In the genomic region with DNA sequence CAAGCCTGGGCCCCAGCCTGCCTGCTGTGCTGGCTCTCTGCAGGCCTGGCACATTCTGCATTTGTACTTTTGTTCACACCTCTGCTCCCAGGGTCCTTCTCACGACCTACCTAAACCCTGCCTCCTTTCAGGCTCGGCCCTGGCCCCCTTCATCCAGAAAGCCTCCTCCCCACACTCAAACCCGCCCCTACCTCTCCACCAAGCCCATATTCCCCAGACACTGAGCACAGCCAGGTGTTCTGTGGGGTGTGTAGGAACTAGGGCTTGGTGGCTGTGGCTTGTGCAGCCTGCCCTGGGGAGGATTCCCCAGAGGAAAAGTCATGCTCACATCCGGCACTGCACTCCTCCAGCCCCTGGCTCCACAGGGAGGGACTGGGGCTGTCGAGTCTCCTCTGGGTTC, we compare ENCODE assay signal across 22 cellular contexts. TPM values are rescaled to one million over a fixed set of nuclear protein-coding genes. Genes with fewer than 3 reads are reported as not detected.
DNase-seq lines count a peak whose midpoint lies in the region; ATAC-seq, FAIRE-seq and TF ChIP-seq lines count a peak whose summit lies in the region.
"Had no signal": no experiment of that assay in that cellular context is flagged by ENCODE, and none has a peak within 500 bp of the region (broad histone marks: within the 10 kb centered on the region; RNA-seq: fewer than 3 reads in every experiment).

No MANE protein-coding gene starts in this region.

- H3K27me3 ChIP-seq in Karpas-422 (ENCODE audit: low read length) (no peaks in the 10 kb centered on the region), K562 (ENCODE audit: control insufficient read depth in 2 of 2, insufficient read depth in 2 of 2, low read length in 2 of 2) (no peaks in the 10 kb centered on the region)
- H3K27me3 ChIP-seq: right atrium auricular region had no signal

- H3K4me1 Mint-ChIP-seq in stimulated activated memory B cell treated with anti-CD40 and anti-IgM and Interleukin-4, amounts not matched to agents 10 μg/mL and 1 μg/mL and 100 μg/mL, for 72 hours, result peaks cover 23% of the 10 kb centered on the region

- no peaks in the 10 kb centered on the region for H3K9me2 ChIP-seq in Karpas-422 (replicated peaks; ENCODE audit: insufficient read depth, low read length)

- no peak overlapping the region for H3K4me3 Mint-ChIP-seq in stimulated activated memory B cell treated with anti-CD40 and anti-IgM and Interleukin-4, amounts not matched to agents 10 μg/mL and 1 μg/mL and 100 μg/mL, for 72 hours
- H3K4me3 Mint-ChIP-seq: activated naive CD8-positive, alpha-beta T cell; activated T-cell treated with anti-CD3 and anti-CD28 coated beads, Interleukin-2, amount 50 U/mL, for 4 hours; brain had no signal

- intact Hi-C loops in K562 (cut with micrococcal nuclease), result loop anchor here (5.0 kb wide), 1 partner anchor 117 kb away; no protein-coding TSS in a partner anchor

- H3K36me3 ChIP-seq in Karpas-422 (ENCODE audit: insufficient read depth, low read length) (no peaks in the 10 kb centered on the region), K562 (ENCODE audit: control insufficient read depth, insufficient read depth, low read length) (no peaks in the 10 kb centered on the region)
- H3K36me3 ChIP-seq: neutrophil, right atrium auricular region, thoracic aorta had no signal

- no TSS peak for BruUV-seq in K562 (replicated peaks; lab: Mats Ljungman, UMichigan)

- CTCF ChIA-PET in K562 (lab: Yijun Ruan, JAX; ENCODE audit: low intra/inter-chr PET ratio), result no interaction called here

- H3K27me3 Mint-ChIP-seq in stimulated activated memory B cell treated with anti-CD40 and anti-IgM and Interleukin-4, amounts not matched to agents 10 μg/mL and 1 μg/mL and 100 μg/mL, for 72 hours, result no peaks in the 10 kb centered on the region
- H3K27me3 Mint-ChIP-seq: activated naive CD8-positive, alpha-beta T cell had no signal

- H3K4me2 ChIP-seq in Karpas-422 (ENCODE audit: low read depth, low read length, poor library complexity, severe bottlenecking) (peak overlapping the region; percentile 51), K562 (ENCODE audit: insufficient read depth, low read length) (no peak overlapping the region)

- 32% methylated on average over 5 of the region's 5 CpGs for WGBS in K562 (ENCODE audit: insufficient coverage, low coverage, missing lambda C conversion rate)

- H4K20me1 ChIP-seq in Karpas-422 (ENCODE audit: insufficient read depth, low read depth, low read length) (no peaks in the 10 kb centered on the region), K562 (replicated peaks; ENCODE audit: control insufficient read depth, insufficient read depth, low read length) (peaks cover 4% of the 10 kb centered on the region; the same call in 1 of the 2 replicates)

- ATAC-seq in K562 (peak; percentile 49), GM21576 (IDR thresholded peaks at IDR 0.05; ENCODE audit: unreplicated experiment) (no peak), HG03039 (IDR thresholded peaks at IDR 0.05; ENCODE audit: unreplicated experiment) (no peak)
- no peak for ATAC-seq in stimulated activated memory B cell treated with anti-CD40 and anti-IgM and Interleukin-4, amounts not matched to agents 10 μg/mL and 1 μg/mL and 100 μg/mL, for 72 hours
- ATAC-seq: activated T-cell treated with anti-CD3 and anti-CD28 coated beads, Interleukin-2, amount 50 U/mL, for 4 hours had no signal

- no peaks in the 10 kb centered on the region for H3K9me1 ChIP-seq in K562 (ENCODE audit: control insufficient read depth, insufficient read depth, low read length)

- H3K4me1 ChIP-seq in Karpas-422 (ENCODE audit: low read length), result peaks cover 54% of the 10 kb centered on the region
- peaks cover 4 to 12% of the 10 kb centered on the region in 2 experiments for H3K4me1 ChIP-seq in K562 (replicated peaks in 1 of 2; ENCODE audit: control insufficient read depth in 2 of 2, insufficient read depth in 2 of 2, low read length in 2 of 2)
- H3K4me1 ChIP-seq: right atrium auricular region had no signal

- FAIRE-seq in K562 (lab: Jason Lieb, UNC), result no peak
- FAIRE-seq: H54 had no signal

- H3K27ac ChIP-seq in Karpas-422 (ENCODE audit: low read length), result peak overlapping the region; percentile 78
- no peak overlapping the region for H3K27ac ChIP-seq in K562 (ENCODE audit: extremely low read depth, low read depth, low read length)
- H3K27ac ChIP-seq: coronary artery, neutrophil, right atrium auricular region, thoracic aorta had no signal

- DNase-seq in NCI-H1436 (lab: John Stamatoyannopoulos, UW) (peak; percentile 67), NCI-H1436 treated with DMSO at 0.1 percent for 48 hours (lab: John Stamatoyannopoulos, UW) (no peak), Karpas-422 (peak; percentile 89), K562 (ENCODE audit: extremely low read depth in 1 of 4, low spot score in 3 of 4) (no peak), cerebellar nuclear complex (lab: John Stamatoyannopoulos, UW) (no peak)
- DNase-seq: 8988T; activated CD4-positive, alpha-beta T cell treated with anti-CD3 and anti-CD28 coated beads, Interleukin-2, amount 50 U/mL, for 48 hours; activated T-cell treated with anti-CD3 and anti-CD28 coated beads, Interleukin-2, amount 50 U/mL, for 4 hours; foreskin fibroblast; NCI-H446 had no signal

- TF ChIP-seq POLR2A in K562 (conservative IDR thresholded peaks at IDR 0.05), result no peak

- in situ Hi-C loops in K562 (cut with MboI), result no loop called here

- H2AFZ ChIP-seq in Karpas-422 (ENCODE audit: low read length) (peak overlapping the region; percentile 4; the same call in 1 of the 2 replicates), K562 (ENCODE audit: low read depth, low read length) (no peak overlapping the region)

- no peak for TF ChIP-seq CTCF in K562 (IDR thresholded peaks at IDR 0.05 in 2 of 3, conservative IDR thresholded peaks at IDR 0.05 in 1 of 3; ENCODE audit: insufficient read depth in 2 of 3, low read depth in 1 of 3, low read length in 3 of 3)

- H3K9me3 Mint-ChIP-seq in stimulated activated memory B cell treated with anti-CD40 and anti-IgM and Interleukin-4, amounts not matched to agents 10 μg/mL and 1 μg/mL and 100 μg/mL, for 72 hours, result no peaks in the 10 kb centered on the region
- H3K9me3 Mint-ChIP-seq: activated T-cell treated with anti-CD3 and anti-CD28 coated beads, Interleukin-2, amount 50 U/mL, for 4 hours; brain had no signal

- TF ChIP-seq RAD21 in K562 (CRISPR knock-in tag; conservative IDR thresholded peaks at IDR 0.05 in 1 of 2, IDR thresholded peaks at IDR 0.05 in 1 of 2), result no peak

- H3K9ac ChIP-seq in Karpas-422 (ENCODE audit: low read length) (peak overlapping the region; percentile 50), K562 (ENCODE audit: insufficient read depth in 1 of 2, low read depth in 2 of 2, low read length in 2 of 2) (peak overlapping the region in 1 of 2 experiments; percentile 0; a peak in 2 of 4 replicates)

- H3K4me3 ChIP-seq in Karpas-422 (ENCODE audit: low read length) (0 out of 2 replicates have a peak overlapping the region, but pooled peaks have one; percentile 12), K562 (no peak overlapping the region)
- H3K4me3 ChIP-seq: coronary artery, right atrium auricular region, thoracic aorta had no signal

- peak overlapping the region; percentile 50 for H3K27ac Mint-ChIP-seq in stimulated activated memory B cell treated with anti-CD40 and anti-IgM and Interleukin-4, amounts not matched to agents 10 μg/mL and 1 μg/mL and 100 μg/mL, for 72 hours
- H3K27ac Mint-ChIP-seq: activated naive CD8-positive, alpha-beta T cell; brain had no signal

- no peaks in the 10 kb centered on the region for H3K36me3 Mint-ChIP-seq in stimulated activated memory B cell treated with anti-CD40 and anti-IgM and Interleukin-4, amounts not matched to agents 10 μg/mL and 1 μg/mL and 100 μg/mL, for 72 hours
- H3K36me3 Mint-ChIP-seq: activated naive CD8-positive, alpha-beta T cell; brain had no signal

- POLR2A ChIA-PET in K562 (lab: Yijun Ruan, JAX), result interaction anchor here (0.5 kb wide), 1 partner anchor 493 kb away, joined by 3 read pairs; no protein-coding TSS in a partner anchor

- TF ChIP-seq EP300 in K562 (IDR thresholded peaks at IDR 0.05; ENCODE audit: low read length), result no peak

- H3K79me2 ChIP-seq in Karpas-422 (ENCODE audit: low read length) (no peaks in the 10 kb centered on the region), K562 (ENCODE audit: control insufficient read depth, insufficient read depth, low read length) (no peaks in the 10 kb centered on the region)

- H3K9me3 ChIP-seq in Karpas-422 (ENCODE audit: low read length), result no peaks in the 10 kb centered on the region
- H3K9me3 ChIP-seq in K562 (replicated peaks; ENCODE audit: control insufficient read depth, insufficient read depth, low read depth, low read length), result no peaks in the 10 kb centered on the region
- H3K9me3 ChIP-seq: neutrophil, right atrium auricular region, thoracic aorta had no signal

RNA-seq across cellular contexts. Expression of gene MIXL1, which starts 8.2 kb away (rescaled TPM):
- total RNA-seq in Karpas-422 (2014; rRNA removed; shearing (Covaris generic); ENCODE audit: low replicate concordance), result 9.2 and 20.8 TPM in 2 replicates
- total RNA-seq in K562 (2011; cell fraction: chromatin; rRNA removed; ENCODE audit: low replicate concordance), result 0.14 TPM in 1 of 2 replicates, not detected in the other
- not detected in 2 replicates for total RNA-seq in K562 (2011; cell fraction: nucleolus; rRNA removed)
- not detected in 2 replicates for total RNA-seq in K562 (2011; cell fraction: nucleoplasm; rRNA removed)
- not detected in 2 replicates for total RNA-seq in K562 (2014; rRNA removed)
- total RNA-seq in K562 (2014; rRNA removed; fragmentation: Illumina TruSeq; extraction: Trizol), result not detected in 2 replicates
- not detected in 2 replicates for total RNA-seq in K562 (2015; rRNA removed; fragmentation: Illumina TruSeq; extraction: Trizol)
- not detected in 2 replicates for total RNA-seq in K562 (2021)
- polyA plus RNA-seq in K562 (2011; rRNA removed), result not detected in 2 replicates
- not detected in 2 replicates for polyA plus RNA-seq in K562 (2011; cell fraction: cytosol; rRNA removed)
- not detected in 2 replicates for polyA plus RNA-seq in K562 (2011; cell fraction: nucleus; rRNA removed)
- 0.06 TPM in 1 of 2 replicates, not detected in the other for polyA plus RNA-seq in K562 (2012)
- polyA plus RNA-seq in K562 (2014; fragmentation: Illumina TruSeq; extraction: Trizol), result not detected in 2 replicates
- polyA plus RNA-seq in K562 (2014; fragmentation: Nextera tagmentation; extraction: Ambion mirVana), result not detected
- polyA plus RNA-seq in K562 (2014; rRNA removed), result not detected in 2 replicates
- not detected in 2 replicates for polyA minus RNA-seq in K562 (2011; rRNA and poly(A)+ RNA removed)
- polyA minus RNA-seq in K562 (2011; cell fraction: cytosol; rRNA and poly(A)+ RNA removed), result not detected in 2 replicates
- polyA minus RNA-seq in K562 (2011; cell fraction: nucleus; rRNA and poly(A)+ RNA removed), result not detected in 2 replicates
- total RNA-seq: activated T-cell treated with anti-CD3 and anti-CD28 coated beads, Interleukin-2, amount 50 U/mL, for 4 hours; HT1080; M059J; right atrium auricular region; thoracic aorta had no signal

RNA-seq across cellular contexts. Expression of gene ACBD3, which starts 28.7 kb away (rescaled TPM):
- 20.6 and 25.2 TPM in 2 replicates for total RNA-seq in Karpas-422 (2014; rRNA removed; shearing (Covaris generic); ENCODE audit: low replicate concordance)
- total RNA-seq in K562 (2011; cell fraction: chromatin; rRNA removed; ENCODE audit: low replicate concordance), result 12.5 and 40.3 TPM in 2 replicates
- 8.8 and 12.5 TPM in 2 replicates for total RNA-seq in K562 (2011; cell fraction: nucleolus; rRNA removed)
- 21.6 and 27.1 TPM in 2 replicates for total RNA-seq in K562 (2011; cell fraction: nucleoplasm; rRNA removed)
- total RNA-seq in K562 (2014; rRNA removed) (25.4 and 31.4 TPM in 2 replicates), K562 (2014; rRNA removed; fragmentation: Illumina TruSeq; extraction: Trizol) (31.4 and 35.5 TPM in 2 replicates), K562 (2015; rRNA removed; fragmentation: Illumina TruSeq; extraction: Trizol) (26.1 and 26.9 TPM in 2 replicates), K562 (2021) (27.6 and 30.7 TPM in 2 replicates)
- polyA plus RNA-seq in K562 (2011; rRNA removed) (36.7 and 37.6 TPM in 2 replicates), K562 (2014; fragmentation: Illumina TruSeq; extraction: Trizol) (25.4 and 32.1 TPM in 2 replicates), K562 (2014; fragmentation: Nextera tagmentation; extraction: Ambion mirVana) (10 to 100 TPM; 11.1 to 14.3 TPM), K562 (2014; rRNA removed) (21.4 and 21.5 TPM in 2 replicates)
- polyA plus RNA-seq in K562 (2011; cell fraction: cytosol; rRNA removed), result 10.1 and 21.5 TPM in 2 replicates
- 8.9 and 13.8 TPM in 2 replicates for polyA plus RNA-seq in K562 (2011; cell fraction: nucleus; rRNA removed)
- polyA plus RNA-seq in K562 (2012), result 22.8 and 22.9 TPM in 2 replicates
- polyA minus RNA-seq in K562 (2011; rRNA and poly(A)+ RNA removed), result 55.5 and 66.5 TPM in 2 replicates
- polyA minus RNA-seq in K562 (2011; cell fraction: cytosol; rRNA and poly(A)+ RNA removed), result 23.8 and 29.6 TPM in 2 replicates
- polyA minus RNA-seq in K562 (2011; cell fraction: nucleus; rRNA and poly(A)+ RNA removed), result 7.1 and 15.3 TPM in 2 replicates

Comparison
In these comparisons a context has a peak if more than half of its experiments do, and no peak if none do; other contexts are left out.
1. DNase-seq: peak in NCI-H1436 (single experiment) and Karpas-422 (single experiment); none in NCI-H1436 treated with DMSO at 0.1 percent for 48 hours (single experiment), K562 (0 of 4) and cerebellar nuclear complex (0 of 2).